ENCODE assay signal across 18 cellular contexts in genomic region chr1:178493301-178493741, GRCh38. TPM values are rescaled to one million over a fixed set of nuclear protein-coding genes. Genes with fewer than 3 reads are reported as not detected.
DNase-seq lines count a peak whose midpoint lies in the region; ATAC-seq, FAIRE-seq and TF ChIP-seq lines count a peak whose summit lies in the region.
"Had no signal": no experiment of that assay in that cellular context is flagged by ENCODE, and none has a peak within 500 bp of the region (broad histone marks: within the 10 kb centered on the region; RNA-seq: fewer than 3 reads in every experiment).

No MANE protein-coding gene starts in this region.

- H2BK12ac ChIP-seq in H1 (ENCODE audit: low read depth, low read length): no peak overlapping the region

- H3K4me3 ChIP-seq in H7 (ENCODE audit: insufficient read depth, low read depth, low read length): no peak overlapping the region
- no peak overlapping the region for H3K4me3 ChIP-seq in H1 (ENCODE audit: extremely low read depth in 1 of 4, insufficient read depth in 2 of 4, low read depth in 3 of 4, low read length in 4 of 4)
- no peak overlapping the region for H3K4me3 ChIP-seq in CD8-positive, alpha-beta memory T cell (ENCODE audit: low read length)
- H3K4me3 ChIP-seq: GM23248 had no signal

- no peaks in the 10 kb centered on the region for H3K79me1 ChIP-seq in H1 (ENCODE audit: low read depth, low read length)

- no peak overlapping the region for H3K23ac ChIP-seq in H1 (ENCODE audit: insufficient read length)

- no peak for ATAC-seq in natural killer cell treated with Interleukin-12 subunit alpha and Interleukin-12 subunit beta and Interleukin-15 and Interleukin-18, amount 100 ng/mL, for 72 hours
- no peak for ATAC-seq in SK-N-SH treated with all-trans-retinoic acid at 6 μM for 48 hours
- ATAC-seq: CD8-positive, alpha-beta T cell had no signal

- H3K9ac ChIP-seq in H1 (replicated peaks in 1 of 4; ENCODE audit: extremely low read depth in 1 of 4, low read depth in 3 of 4, low read length in 3 of 4): no peak overlapping the region
- H3K9ac ChIP-seq: GM23248 had no signal

- no peaks in the 10 kb centered on the region for H3K4me1 Mint-ChIP-seq in natural killer cell treated with Interleukin-12 subunit alpha and Interleukin-12 subunit beta and Interleukin-15 and Interleukin-18, amount 100 ng/mL, for 72 hours (ENCODE audit: low read depth in 2 of 2)
- no peaks in the 10 kb centered on the region for H3K4me1 Mint-ChIP-seq in CD8-positive, alpha-beta memory T cell
- H3K4me1 Mint-ChIP-seq: IgD-negative memory B cell had no signal

- FAIRE-seq in H1 (lab: Jason Lieb, UNC): no peak
- FAIRE-seq: GM18507 had no signal

- POLR2A ChIA-PET in H1 (lab: Charles Lee; ENCODE audit: partially characterized antibody): no interaction called here
- POLR2A ChIA-PET in CD8-positive, alpha-beta memory T cell (lab: Charles Lee): no interaction called here

- H2BK15ac ChIP-seq in H1 (ENCODE audit: low read length): no peak overlapping the region

- H3K27ac Mint-ChIP-seq in natural killer cell treated with Interleukin-12 subunit alpha and Interleukin-12 subunit beta and Interleukin-15 and Interleukin-18, amount 100 ng/mL, for 72 hours: no peak overlapping the region
- no peak overlapping the region for H3K27ac Mint-ChIP-seq in CD8-positive, alpha-beta memory T cell
- H3K27ac Mint-ChIP-seq: CD14-positive monocyte; CD8-positive, alpha-beta T cell; H9; IgD-negative memory B cell had no signal

- H2AFZ ChIP-seq in H1 (ENCODE audit: low read length): no peak overlapping the region
- H2AFZ ChIP-seq: GM23248 had no signal

- H2AK5ac ChIP-seq in H1 (ENCODE audit: low read depth, low read length): no peak overlapping the region

- 96% methylated on average over 15 of the region's 16 CpGs; no CpG with 5 or more reads in 1 of the 2 experiments for WGBS in H1 (ENCODE audit: extremely low coverage in 1 of 2, insufficient coverage in 1 of 2, insufficient read length in 1 of 2, insufficient replicate concordance in 2 of 2, low coverage in 1 of 2, low lambda C conversion rate in 2 of 2, missing lambda C conversion rate in 1 of 2), 2 experiments

- H3K79me2 ChIP-seq in H1 (ENCODE audit: control insufficient read depth in 1 of 2, insufficient read depth in 2 of 2, low read length in 2 of 2): no peaks in the 10 kb centered on the region

- no peak overlapping the region for H2BK120ac ChIP-seq in H1 (replicated peaks; ENCODE audit: low read depth, low read length)

- no peak for TF ChIP-seq EP300 in H1 (IDR thresholded peaks at IDR 0.05; ENCODE audit: borderline replicate concordance in 1 of 2, low read depth in 2 of 2, low read length in 2 of 2)

- no peak for TF ChIP-seq POLR2A in H1 (IDR thresholded peaks at IDR 0.05; ENCODE audit: control extremely low read depth in 1 of 2, low read depth in 2 of 2, low read length in 2 of 2)

- CTCF ChIA-PET in H1 (lab: Charles Lee; ENCODE audit: partially characterized antibody): interaction anchor here (0.7 to 10.0 kb wide), 7 partner anchors 7 to 182 kb away, joined by 3 to 100 read pairs (median 3); no protein-coding TSS in a partner anchor
- CTCF ChIA-PET in CD8-positive, alpha-beta memory T cell (lab: Charles Lee): no interaction called here

- H3K4ac ChIP-seq in H1 (replicated peaks; ENCODE audit: insufficient read length, low read depth, low read length): no peak overlapping the region

- H3K9me3 Mint-ChIP-seq in natural killer cell treated with Interleukin-12 subunit alpha and Interleukin-12 subunit beta and Interleukin-15 and Interleukin-18, amount 100 ng/mL, for 72 hours: no peaks in the 10 kb centered on the region
- no peaks in the 10 kb centered on the region for H3K9me3 Mint-ChIP-seq in CD8-positive, alpha-beta memory T cell
- H3K9me3 Mint-ChIP-seq: CD8-positive, alpha-beta T cell; H9; IgD-negative memory B cell had no signal

- H3K36me3 ChIP-seq in H7 (replicated peaks; ENCODE audit: control insufficient read depth, insufficient read depth, low read length) (no peaks in the 10 kb centered on the region), H1 (ENCODE audit: control insufficient read depth in 2 of 4, insufficient read depth in 4 of 4, low read length in 3 of 4) (no peaks in the 10 kb centered on the region)
- H3K36me3 ChIP-seq in CD8-positive, alpha-beta memory T cell (ENCODE audit: insufficient read depth, low read length): no peaks in the 10 kb centered on the region

- no peak overlapping the region for H3K4me2 ChIP-seq in H1 (ENCODE audit: insufficient read depth in 1 of 2, low read depth in 2 of 2, low read length in 2 of 2)

- no peak overlapping the region for H4K8ac ChIP-seq in H1 (ENCODE audit: extremely low read depth, insufficient read depth, low read length)

- no peaks in the 10 kb centered on the region for H3K9me3 ChIP-seq in H1 (ENCODE audit: insufficient read depth in 2 of 2, low read depth in 1 of 2, low read length in 1 of 2)
- no peaks in the 10 kb centered on the region for H3K9me3 ChIP-seq in CD8-positive, alpha-beta memory T cell (ENCODE audit: low read length)
- H3K9me3 ChIP-seq: Caco-2 had no signal

- no peaks in the 10 kb centered on the region; a peak in 1 of 7 replicates for H3K4me1 ChIP-seq in H1 (replicated peaks in 1 of 4; ENCODE audit: control insufficient read depth in 3 of 4, insufficient read depth in 4 of 4, low read length in 3 of 4)
- no peaks in the 10 kb centered on the region for H3K4me1 ChIP-seq in CD8-positive, alpha-beta memory T cell (ENCODE audit: insufficient read depth, low read length)
- H3K4me1 ChIP-seq: Caco-2 had no signal

- no peak overlapping the region for H3K4me3 Mint-ChIP-seq in natural killer cell treated with Interleukin-12 subunit alpha and Interleukin-12 subunit beta and Interleukin-15 and Interleukin-18, amount 100 ng/mL, for 72 hours
- no peak overlapping the region for H3K4me3 Mint-ChIP-seq in CD8-positive, alpha-beta memory T cell
- H3K4me3 Mint-ChIP-seq: CD14-positive monocyte; CD8-positive, alpha-beta T cell; H9 had no signal

- no peak for TF ChIP-seq CTCF in H1 (IDR thresholded peaks at IDR 0.05; ENCODE audit: control extremely low read depth in 1 of 3, insufficient read depth in 1 of 3, low read depth in 1 of 3, low read length in 3 of 3)

- no peak overlapping the region for H3K14ac ChIP-seq in H1 (ENCODE audit: insufficient read length)

- no peaks in the 10 kb centered on the region for H3K27me3 ChIP-seq in H7 (ENCODE audit: control insufficient read depth, insufficient read depth, low read length)
- no peaks in the 10 kb centered on the region for H3K27me3 ChIP-seq in H1 (replicated peaks in 1 of 4; ENCODE audit: control insufficient read depth in 3 of 4, extremely low read depth in 1 of 4, insufficient read depth in 3 of 4, low read length in 3 of 4)
- H3K27me3 ChIP-seq in CD8-positive, alpha-beta memory T cell (ENCODE audit: insufficient read depth, low read length, poor library complexity, severe bottlenecking): no peaks in the 10 kb centered on the region

- H3K36me3 Mint-ChIP-seq in natural killer cell treated with Interleukin-12 subunit alpha and Interleukin-12 subunit beta and Interleukin-15 and Interleukin-18, amount 100 ng/mL, for 72 hours: no peaks in the 10 kb centered on the region
- H3K36me3 Mint-ChIP-seq in CD8-positive, alpha-beta memory T cell: no peaks in the 10 kb centered on the region
- H3K36me3 Mint-ChIP-seq: CD14-positive monocyte; CD8-positive, alpha-beta T cell had no signal

- no peak overlapping the region for H2BK5ac ChIP-seq in H1 (ENCODE audit: low read depth, low read length)

- H4K20me1 ChIP-seq in H1 (replicated peaks in 1 of 2; ENCODE audit: control insufficient read depth in 1 of 2, insufficient read depth in 2 of 2, low read length in 2 of 2): no peaks in the 10 kb centered on the region

- DNase-seq in H7: peak; percentile 21
- peak in 1 of 2 experiments; percentile 33 for DNase-seq in H1 (ENCODE audit: low read depth in 1 of 2, low spot score in 2 of 2)
- DNase-seq in natural killer cell treated with Interleukin-12 subunit alpha and Interleukin-12 subunit beta and Interleukin-15 and Interleukin-18, amount 100 ng/mL, for 72 hours (ENCODE audit: low spot score): peak; percentile 8
- DNase-seq in ureter (ENCODE audit: low spot score): peak; percentile 35
- no peak for DNase-seq in hepatic stellate cell (ENCODE audit: low spot score)
- DNase-seq in CD8-positive, alpha-beta memory T cell: no peak
- DNase-seq: Caco-2; CD8-positive, alpha-beta T cell; GF-D8; GM23248; H9 had no signal

- no peaks in the 10 kb centered on the region for H3K23me2 ChIP-seq in H1 (ENCODE audit: low read depth, low read length)

- H3K18ac ChIP-seq in H1 (ENCODE audit: extremely low read depth, low read length): no peak overlapping the region

- no peak overlapping the region for H3K27ac ChIP-seq in H1 (ENCODE audit: low read depth, low read length)
- no peak overlapping the region for H3K27ac ChIP-seq in CD8-positive, alpha-beta memory T cell (ENCODE audit: low read depth, low read length)
- H3K27ac ChIP-seq: GM23248 had no signal

- no peaks in the 10 kb centered on the region for H3K27me3 Mint-ChIP-seq in natural killer cell treated with Interleukin-12 subunit alpha and Interleukin-12 subunit beta and Interleukin-15 and Interleukin-18, amount 100 ng/mL, for 72 hours
- peaks cover 0 to 8% of the 10 kb centered on the region in 2 donors for H3K27me3 Mint-ChIP-seq in CD8-positive, alpha-beta memory T cell

- H4K91ac ChIP-seq in H1 (replicated peaks; ENCODE audit: insufficient read length, low read length): no peak overlapping the region

- H4K5ac ChIP-seq in H1 (ENCODE audit: insufficient read length, low read depth, low read length): no peak overlapping the region

- no peak for TF ChIP-seq RAD21 in H1 (IDR thresholded peaks at IDR 0.05 in 1 of 2, conservative IDR thresholded peaks at IDR 0.05 in 1 of 2; ENCODE audit: low read depth in 2 of 2, low read length in 2 of 2)

- H2BK20ac ChIP-seq in H1 (ENCODE audit: low read length): no peak overlapping the region

- peak overlapping the region; percentile 18 for H3K56ac ChIP-seq in H1 (replicated peaks; ENCODE audit: insufficient read length, low read depth, low read length)

RNA-seq across cellular contexts. Expression of gene CLEC20A, which starts 3.4 kb away (rescaled TPM):
- total RNA-seq in H7 (2014; rRNA removed; shearing (Covaris generic)): not detected in 2 replicates
- total RNA-seq in H1 (2021; fragmentation: NEBNext Ultra II Directional; extraction: Animal tissue kit (Norgen Biotek cat#: 25700)): not detected in 2 replicates
- not detected in 2 replicates for polyA plus RNA-seq in H1 (2011; rRNA removed)
- polyA plus RNA-seq in H1 (2011; cell fraction: cytosol; rRNA removed): not detected
- polyA plus RNA-seq in H1 (2011; cell fraction: nucleus; rRNA removed): not detected
- not detected in 4 replicates for polyA plus RNA-seq in H1 (2012, experiment 1 of 2)
- not detected for polyA plus RNA-seq in H1 (2012, experiment 2 of 2)
- not detected for polyA plus RNA-seq in H1 (2013, experiment 1 of 2)
- not detected for polyA plus RNA-seq in H1 (2013, experiment 2 of 2)
- polyA minus RNA-seq in H1 (2011; rRNA and poly(A)+ RNA removed): not detected in 2 replicates
- polyA minus RNA-seq in H1 (2011; cell fraction: cytosol; rRNA and poly(A)+ RNA removed): not detected
- not detected for polyA minus RNA-seq in H1 (2011; cell fraction: nucleus; rRNA and poly(A)+ RNA removed)
- total RNA-seq in natural killer cell treated with Interleukin-12 subunit alpha and Interleukin-12 subunit beta and Interleukin-15 and Interleukin-18, amount 100 ng/mL, for 72 hours: not detected
- total RNA-seq in ureter: not detected
- not detected for total RNA-seq in CD8-positive, alpha-beta memory T cell
- not detected for polyA plus RNA-seq in CD8-positive, alpha-beta memory T cell
- total RNA-seq: A673; Caco-2; CD8-positive, alpha-beta T cell; GM23248; H9; HT-29 had no signal
- polyA plus RNA-seq: BJ, CD14-positive monocyte, GM23248 had no signal

RNA-seq across cellular contexts. Expression of gene TEX35, which starts 19.6 kb away (rescaled TPM):
- not detected in 2 replicates for total RNA-seq in H7 (2014; rRNA removed; shearing (Covaris generic))
- total RNA-seq in H1 (2021; fragmentation: NEBNext Ultra II Directional; extraction: Animal tissue kit (Norgen Biotek cat#: 25700)): not detected in 2 replicates
- 0.03 TPM in 1 of 2 replicates, not detected in the other for polyA plus RNA-seq in H1 (2011; rRNA removed)
- 0.04 TPM for polyA plus RNA-seq in H1 (2011; cell fraction: cytosol; rRNA removed)
- polyA plus RNA-seq in H1 (2011; cell fraction: nucleus; rRNA removed): 0.11 TPM
- polyA plus RNA-seq in H1 (2012, experiment 1 of 2): 0.09 TPM in 1 of 4 replicates, not detected in the others
- not detected for polyA plus RNA-seq in H1 (2012, experiment 2 of 2)
- not detected for polyA plus RNA-seq in H1 (2013, experiment 1 of 2)
- 0.02 TPM for polyA plus RNA-seq in H1 (2013, experiment 2 of 2)
- polyA minus RNA-seq in H1 (2011; rRNA and poly(A)+ RNA removed): not detected in 2 replicates
- not detected for polyA minus RNA-seq in H1 (2011; cell fraction: cytosol; rRNA and poly(A)+ RNA removed)
- not detected for polyA minus RNA-seq in H1 (2011; cell fraction: nucleus; rRNA and poly(A)+ RNA removed)
- not detected for total RNA-seq in natural killer cell treated with Interleukin-12 subunit alpha and Interleukin-12 subunit beta and Interleukin-15 and Interleukin-18, amount 100 ng/mL, for 72 hours
- not detected for total RNA-seq in ureter
- not detected for total RNA-seq in CD8-positive, alpha-beta memory T cell
- polyA plus RNA-seq in CD8-positive, alpha-beta memory T cell: not detected
- total RNA-seq: A673; Caco-2; CD8-positive, alpha-beta T cell; GM23248; H9; HT-29 had no signal
- polyA plus RNA-seq: BJ, CD14-positive monocyte, GM23248, IgD-negative memory B cell had no signal

Comparison
In these comparisons a context has a peak if more than half of its experiments do, and no peak if none do; other contexts are left out.
1. DNase-seq: peak in H7 (single experiment), natural killer cell treated with Interleukin-12 subunit alpha and Interleukin-12 subunit beta and Interleukin-15 and Interleukin-18, amount 100 ng/mL, for 72 hours (single experiment) and ureter (single experiment); none in hepatic stellate cell (single experiment) and CD8-positive, alpha-beta memory T cell (0 of 5).